ENCODE assay signal across 8 cellular contexts in genomic region chr2:28393115-28393836, GRCh38. TPM values are rescaled to one million over a fixed set of nuclear protein-coding genes. Genes with fewer than 3 reads are reported as not detected.
DNase-seq lines count a peak whose midpoint lies in the region; ATAC-seq and TF ChIP-seq lines count a peak whose summit lies in the region.

No MANE protein-coding gene starts in this region.

- H3K36me3 Mint-ChIP-seq in CD8-positive, alpha-beta T cell, result peaks cover 5% of the 10 kb centered on the region
- peaks cover 7% of the 10 kb centered on the region for H3K36me3 Mint-ChIP-seq in chondrocyte (ENCODE audit: low read depth)

- H3K4me3 ChIP-seq in CD8-positive, alpha-beta T cell (ENCODE audit: low read depth, low read length), result peak overlapping the region; percentile 78
- H3K4me3 ChIP-seq in HUES6 (ENCODE audit: low read depth, low read length), result peak overlapping the region; percentile 64

- peaks cover 28% of the 10 kb centered on the region for H3K4me1 Mint-ChIP-seq in CD8-positive, alpha-beta T cell (ENCODE audit: low read depth)
- H3K4me1 Mint-ChIP-seq in chondrocyte (ENCODE audit: low read depth), result peaks cover 22% of the 10 kb centered on the region

- H3K4me1 ChIP-seq in CD8-positive, alpha-beta T cell (ENCODE audit: insufficient read depth, low read length), result peaks cover 36% of the 10 kb centered on the region
- peaks cover 28% of the 10 kb centered on the region for H3K4me1 ChIP-seq in HUES6 (ENCODE audit: control insufficient read depth, insufficient read depth, low read length)

- CTCF ChIA-PET in CD8-positive, alpha-beta T cell (lab: Charles Lee), result interaction anchor here (0.7 to 1.3 kb wide), 4 partner anchors 10 to 17 kb away, joined by 3 read pairs; no protein-coding TSS in a partner anchor

- peak overlapping the region; percentile 78 for H3K9ac ChIP-seq in HUES6 (ENCODE audit: low read length)

- no peaks in the 10 kb centered on the region for H3K9me3 Mint-ChIP-seq in CD8-positive, alpha-beta T cell
- no peaks in the 10 kb centered on the region for H3K9me3 Mint-ChIP-seq in chondrocyte (ENCODE audit: low read depth)

- H3K27ac ChIP-seq in CD8-positive, alpha-beta T cell (ENCODE audit: low read depth, low read length), result peak overlapping the region; percentile 85
- H3K27ac ChIP-seq in HUES6 (ENCODE audit: low read depth, low read length) (peak overlapping the region; percentile 86; the same call in 1 of the 2 replicates), VCaP (peak overlapping the region; percentile 96)

- H3K36me3 ChIP-seq in CD8-positive, alpha-beta T cell (ENCODE audit: insufficient read depth, low read length), result no peaks in the 10 kb centered on the region
- H3K36me3 ChIP-seq in HUES6 (ENCODE audit: control insufficient read depth, insufficient read depth, low read length), result no peaks in the 10 kb centered on the region

- intact Hi-C loops in CD8-positive, alpha-beta T cell (cut with DNase I, micrococcal nuclease), result loop anchor here (2.0 to 10.0 kb wide), 5 partner anchors 358 to 622 kb away; partner anchors contain the start of genes MRPL33 (in 1 of the 2), PPP1CB (in 1 of the 2) and TRMT61B (in 1 of the 2)

- H3K4me3 Mint-ChIP-seq in CD8-positive, alpha-beta T cell, result no peak overlapping the region
- H3K4me3 Mint-ChIP-seq in chondrocyte (ENCODE audit: unreplicated experiment), result no peak overlapping the region

- DNase-seq in CD8-positive, alpha-beta T cell, result peak in 5 of 7 experiments; percentile 34 to 65 (median 54)
- DNase-seq in chondrocyte (ENCODE audit: low spot score) (no peak), left lobe of liver (ENCODE audit: low spot score) (peak; percentile 80)
- peak; percentile 40 to 49 for DNase-seq in stimulated activated CD4-positive, alpha-beta T cell treated with anti-CD3 and anti-CD28 coated beads, Interleukin-4, amount 100 ng/mL, for 48 hours (ENCODE audit: low read depth in 2 of 2)

- no peak for ATAC-seq in CD8-positive, alpha-beta T cell
- ATAC-seq in left lobe of liver (peak; percentile 36), GM18870 (IDR thresholded peaks at IDR 0.05; ENCODE audit: unreplicated experiment) (no peak), GM21423 (IDR thresholded peaks at IDR 0.05; ENCODE audit: unreplicated experiment) (no peak)

- POLR2A ChIA-PET in CD8-positive, alpha-beta T cell (lab: Charles Lee), result interaction anchor here (0.8 to 2.3 kb wide), 11 partner anchors 9 to 730 kb away, joined by 3 to 12 read pairs (median 5); partner anchors contain the start of genes BABAM2, RBKS and SUPT7L

- H3K27ac Mint-ChIP-seq in CD8-positive, alpha-beta T cell, result peak overlapping the region; percentile 97
- H3K27ac Mint-ChIP-seq in chondrocyte (ENCODE audit: unreplicated experiment), result peak overlapping the region; percentile 99

- H3K9me3 ChIP-seq in CD8-positive, alpha-beta T cell (ENCODE audit: low read length), result no peaks in the 10 kb centered on the region
- H3K9me3 ChIP-seq in HUES6 (ENCODE audit: control insufficient read depth, insufficient read depth, low read depth, low read length), result no peaks in the 10 kb centered on the region

- no peaks in the 10 kb centered on the region for H3K27me3 ChIP-seq in CD8-positive, alpha-beta T cell (ENCODE audit: insufficient read depth, low read length)
- H3K27me3 ChIP-seq in HUES6 (ENCODE audit: control insufficient read depth, insufficient read depth, low read length), result peaks cover 57% of the 10 kb centered on the region

- no peak for TF ChIP-seq CTCF in CD8-positive, alpha-beta T cell (IDR thresholded peaks at IDR 0.05)
- TF ChIP-seq CTCF in VCaP (conservative IDR thresholded peaks at IDR 0.05), result no peak
- no peak for TF ChIP-seq CTCF in chondrocyte (IDR thresholded peaks at IDR 0.05)

- no peaks in the 10 kb centered on the region for H3K27me3 Mint-ChIP-seq in CD8-positive, alpha-beta T cell (ENCODE audit: low read depth)
- no peaks in the 10 kb centered on the region for H3K27me3 Mint-ChIP-seq in chondrocyte (ENCODE audit: low read depth)

RNA-seq across cellular contexts. Expression of gene FOSL2, which starts 0.6 kb away (rescaled TPM):
- 100 to 1,000 TPM; 359 to 360 TPM for total RNA-seq in CD8-positive, alpha-beta T cell
- total RNA-seq in chondrocyte (93.0 to 163 TPM (median 156 TPM) in 3 replicates), left lobe of liver (9.3 TPM)
